In the genomic region with DNA sequence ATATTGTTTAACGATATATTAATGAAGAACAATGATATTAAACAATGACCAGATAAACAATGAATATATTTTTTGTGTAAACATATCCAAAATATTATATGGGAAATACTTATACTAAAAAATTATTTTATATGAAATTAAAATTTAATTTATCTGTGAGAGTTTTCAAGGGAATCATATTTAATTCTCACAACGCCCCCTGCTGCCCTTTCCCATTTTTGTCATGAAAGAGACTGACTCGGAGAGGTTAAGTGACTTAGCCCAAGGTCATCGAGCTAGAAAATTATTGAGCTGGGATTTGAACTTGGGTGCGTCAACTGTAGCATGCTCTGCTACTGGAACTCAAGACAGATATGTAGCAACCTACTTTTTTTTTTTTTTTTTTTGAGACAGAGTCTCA, we compare ENCODE assay signal across 1 cellular context.
TF ChIP-seq lines count a peak whose summit lies in the region.

No MANE protein-coding gene starts in this region.

TF ChIP-seq in HEK293T, 16 proteins besides CTCF, POLR2A, EP300 and RAD21 (continued from another document):
- TF ChIP-seq NFRKB (IDR thresholded peaks at IDR 0.05) (no peak), BHLHE40 (IDR thresholded peaks at IDR 0.05; ENCODE audit: borderline replicate concordance) (no peak)
